ENCODE assay signal across 8 cellular contexts in the genomic region with DNA sequence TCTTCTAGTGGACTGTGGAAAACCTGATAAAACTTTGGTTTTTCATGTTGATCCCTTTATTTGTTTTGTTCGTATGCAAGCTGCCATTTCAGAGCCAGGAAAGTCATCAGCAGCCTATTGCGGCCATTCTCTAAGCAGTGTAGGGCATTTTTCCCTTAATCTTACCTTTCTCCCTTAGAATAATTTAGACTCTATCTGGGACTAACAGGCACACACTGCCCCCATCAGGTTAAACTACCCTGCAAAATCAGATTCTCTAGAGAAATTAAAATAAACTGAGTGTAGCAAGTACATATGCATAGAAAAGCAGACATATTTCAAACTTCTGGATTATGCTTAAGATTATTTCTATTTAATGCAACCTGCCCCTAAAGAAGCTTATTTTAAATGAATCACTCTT.
A peak's percentile ranks its signal among the peaks of the same experiment; 100 is the strongest.
DNase-seq lines count a peak whose midpoint lies in the region; ATAC-seq and TF ChIP-seq lines count a peak whose summit lies in the region.

No MANE protein-coding gene starts in this region.

- in situ Hi-C loops in gastrocnemius medialis (cut with MboI; ENCODE audit: low sequenced_read_pairs in 4 of 4), result no loop called here

- peak; percentile 23 for TF ChIP-seq CTCF in psoas muscle (IDR thresholded peaks at IDR 0.05)
- TF ChIP-seq CTCF in gastrocnemius medialis (IDR thresholded peaks at IDR 0.05 in 4 of 5, conservative IDR thresholded peaks at IDR 0.05 in 1 of 5), result peak in 1 of 5 experiments; percentile 23

- H3K27me3 ChIP-seq in psoas muscle (ENCODE audit: insufficient read depth in 3 of 3, low read length in 2 of 3) (no peaks in the 10 kb centered on the region), gastrocnemius medialis (no peaks in the 10 kb centered on the region)

- H3K4me1 ChIP-seq in psoas muscle, result no peaks in the 10 kb centered on the region
- no peaks in the 10 kb centered on the region for H3K4me1 ChIP-seq in gastrocnemius medialis

- H3K27ac ChIP-seq in psoas muscle (no peak overlapping the region), gastrocnemius medialis (no peak overlapping the region)

- TF ChIP-seq POLR2A in gastrocnemius medialis (IDR thresholded peaks at IDR 0.05), result no peak

- intact Hi-C loops in psoas muscle (cut with DNase I), result no loop called here
- intact Hi-C loops in gastrocnemius medialis (cut with DNase I; ENCODE audit: low total_unique reads), result no loop called here

- H3K4me3 ChIP-seq in psoas muscle, result peak overlapping the region; percentile 16
- H3K4me3 ChIP-seq in gastrocnemius medialis, result no peak overlapping the region

- ATAC-seq in psoas muscle (no peak), gastrocnemius medialis (no peak), HG03571 (IDR thresholded peaks at IDR 0.05; ENCODE audit: unreplicated experiment) (no peak)

- 16 to 21% (median 17%) methylated on average over 2 of the region's 2 CpGs for WGBS in psoas muscle, 3 donors

- no peaks in the 10 kb centered on the region for H3K36me3 ChIP-seq in psoas muscle (ENCODE audit: insufficient read depth in 1 of 2, low read depth in 1 of 2)
- no peaks in the 10 kb centered on the region for H3K36me3 ChIP-seq in gastrocnemius medialis

- DNase-seq in NCI-H446 (lab: John Stamatoyannopoulos, UW) (peak; percentile 3 to 6), NCI-H446 treated with DMSO at 0.1 percent for 48 hours (lab: John Stamatoyannopoulos, UW) (no peak), RKO (ENCODE audit: low spot score) (peak; percentile 35), fibroblast of peridontal ligament (ENCODE audit: extremely low read depth) (peak; percentile 72), psoas muscle (no peak), gastrocnemius medialis (no peak)
- no peak for DNase-seq in activated CD4-positive, alpha-beta T cell treated with anti-CD3 and anti-CD28 coated beads, Interleukin-2, amount 50 U/mL, for 4 hours

- H3K9me3 ChIP-seq in psoas muscle (no peaks in the 10 kb centered on the region), gastrocnemius medialis (no peaks in the 10 kb centered on the region)

Comparison
In these comparisons a context has a peak if more than half of its experiments do, and no peak if none do; other contexts are left out.
1. DNase-seq: peak in NCI-H446 (2 of 2), RKO (single experiment) and fibroblast of peridontal ligament (single experiment); none in NCI-H446 treated with DMSO at 0.1 percent for 48 hours (single experiment), psoas muscle (0 of 2), gastrocnemius medialis (0 of 2) and activated CD4-positive, alpha-beta T cell treated with anti-CD3 and anti-CD28 coated beads, Interleukin-2, amount 50 U/mL, for 4 hours (0 of 2).